ENCODE assay signal across 8 cellular contexts in genomic region chr9:114382951-114383865, GRCh38. TPM values are rescaled to one million over a fixed set of nuclear protein-coding genes. Genes with fewer than 3 reads are reported as not detected.
DNase-seq lines count a peak whose midpoint lies in the region; ATAC-seq and TF ChIP-seq lines count a peak whose summit lies in the region.

No MANE protein-coding gene starts in this region.

- H3K4me1 ChIP-seq in fibroblast of lung (ENCODE audit: control insufficient read depth, extremely low read depth, insufficient read depth, low read length): peaks cover 31% of the 10 kb centered on the region
- H3K4me1 ChIP-seq in vagina: peaks cover 70% of the 10 kb centered on the region

- H4K20me1 ChIP-seq in fibroblast of lung (ENCODE audit: control insufficient read depth, extremely low read depth, insufficient read depth, low read length): no peaks in the 10 kb centered on the region

- H3K36me3 ChIP-seq in fibroblast of lung (ENCODE audit: control insufficient read depth, insufficient read depth, low read length) (no peaks in the 10 kb centered on the region), vagina (peaks cover 0 to 16% of the 10 kb centered on the region in 2 donors)

- CTCF ChIA-PET in activated CD8-positive, alpha-beta memory T cell treated with anti-CD3 and anti-CD28 coated beads, Interleukin-2, amount 10 ng/mL, durations not matched to agents 7 days and 5 days (lab: Charles Lee): interaction anchor here (1.3 to 10.8 kb wide), 9 partner anchors 8 to 270 kb away, joined by 3 to 135 read pairs (median 11); partner anchors contain the start of gene WHRN

- H3K27ac Mint-ChIP-seq in activated CD8-positive, alpha-beta memory T cell treated with anti-CD3 and anti-CD28 coated beads, Interleukin-2, amount 10 ng/mL, durations not matched to agents 7 days and 5 days: peak overlapping the region; percentile 96

- peak overlapping the region in 1 of 4 experiments; percentile 1 for H3K4me3 ChIP-seq in fibroblast of lung (replicated peaks in 1 of 4; ENCODE audit: control extremely low read depth in 1 of 4, insufficient read depth in 1 of 4, low read depth in 3 of 4, low read length in 4 of 4)
- peak overlapping the region; percentile 12 to 37 for H3K4me3 ChIP-seq in vagina

- peak overlapping the region; percentile 100 for H3K4me3 Mint-ChIP-seq in activated CD8-positive, alpha-beta memory T cell treated with anti-CD3 and anti-CD28 coated beads, Interleukin-2, amount 10 ng/mL, durations not matched to agents 7 days and 5 days

- no peaks in the 10 kb centered on the region for H3K9me3 Mint-ChIP-seq in activated CD8-positive, alpha-beta memory T cell treated with anti-CD3 and anti-CD28 coated beads, Interleukin-2, amount 10 ng/mL, durations not matched to agents 7 days and 5 days (ENCODE audit: low read depth)

- no peaks in the 10 kb centered on the region for H3K27me3 ChIP-seq in fibroblast of lung (ENCODE audit: control insufficient read depth, insufficient read depth, low read length)
- no peaks in the 10 kb centered on the region for H3K27me3 ChIP-seq in vagina

- H3K4me2 ChIP-seq in fibroblast of lung (ENCODE audit: extremely low read depth, insufficient read depth, low read length): peak overlapping the region; percentile 48

- intact Hi-C loops in posterior vena cava (cut with DNase I) (loop anchor here in 1 of 2 donors (5.0 kb wide), 1 partner anchor 36 kb away; no protein-coding TSS in a partner anchor), vagina (cut with DNase I) (no loop called here)

- peak in 1 of 2 donors; percentile 27 for TF ChIP-seq CTCF in fibroblast of lung (conservative IDR thresholded peaks at IDR 0.05 in 1 of 2, IDR thresholded peaks at IDR 0.05 in 1 of 2; ENCODE audit: low read depth in 1 of 2, low read length in 2 of 2)
- peak in 1 of 3 experiments; percentile 11 for TF ChIP-seq CTCF in vagina (IDR thresholded peaks at IDR 0.05)

- peak; percentile 76 for DNase-seq in COLO829 (ENCODE audit: low spot score)
- DNase-seq in activated CD8-positive, alpha-beta memory T cell treated with anti-CD3 and anti-CD28 coated beads, Interleukin-2, amount 10 ng/mL, durations not matched to agents 7 days and 5 days: peak; percentile 75
- DNase-seq in fibroblast of lung (ENCODE audit: low read depth in 2 of 2): peak; percentile 27 to 76
- peak; percentile 76 for DNase-seq in posterior vena cava (ENCODE audit: low spot score)
- no peak for DNase-seq in vagina (ENCODE audit: extremely low spot score in 2 of 2)
- no peak for DNase-seq in putamen (ENCODE audit: low spot score)
- no peak for DNase-seq in erythroblast (lab: John Stamatoyannopoulos, UW)

- TF ChIP-seq POLR2A in vagina (IDR thresholded peaks at IDR 0.05) (no peak), erythroblast (IDR thresholded peaks at IDR 0.05; ENCODE audit: low read length) (no peak)

- no peaks in the 10 kb centered on the region for H3K27me3 Mint-ChIP-seq in activated CD8-positive, alpha-beta memory T cell treated with anti-CD3 and anti-CD28 coated beads, Interleukin-2, amount 10 ng/mL, durations not matched to agents 7 days and 5 days

- peaks cover 86% of the 10 kb centered on the region for H3K36me3 Mint-ChIP-seq in activated CD8-positive, alpha-beta memory T cell treated with anti-CD3 and anti-CD28 coated beads, Interleukin-2, amount 10 ng/mL, durations not matched to agents 7 days and 5 days

- H3K9ac ChIP-seq in fibroblast of lung (ENCODE audit: insufficient read depth, low read length): peak overlapping the region; percentile 48

- H3K9me3 ChIP-seq in fibroblast of lung (ENCODE audit: control insufficient read depth, insufficient read depth, low read depth, low read length) (no peaks in the 10 kb centered on the region), vagina (no peaks in the 10 kb centered on the region)

- peak; percentile 21 for ATAC-seq in HG03442 (IDR thresholded peaks at IDR 0.05; ENCODE audit: unreplicated experiment)
- ATAC-seq in activated CD8-positive, alpha-beta memory T cell treated with anti-CD3 and anti-CD28 coated beads, Interleukin-2, amount 10 ng/mL, durations not matched to agents 7 days and 5 days: no peak

- peaks cover 12% of the 10 kb centered on the region for H3K79me2 ChIP-seq in fibroblast of lung (ENCODE audit: control insufficient read depth, insufficient read depth, low read length)

- H3K27ac ChIP-seq in fibroblast of lung (ENCODE audit: insufficient read depth, low read length): peak overlapping the region; percentile 74
- H3K27ac ChIP-seq in vagina: peak overlapping the region; percentile 87

- peaks cover 52% of the 10 kb centered on the region for H3K4me1 Mint-ChIP-seq in activated CD8-positive, alpha-beta memory T cell treated with anti-CD3 and anti-CD28 coated beads, Interleukin-2, amount 10 ng/mL, durations not matched to agents 7 days and 5 days

- H2AFZ ChIP-seq in fibroblast of lung (ENCODE audit: low read length): peak overlapping the region; percentile 39

RNA-seq across cellular contexts. Expression of gene AKNA, which starts 4.6 kb away (rescaled TPM):
- total RNA-seq in activated CD8-positive, alpha-beta memory T cell treated with anti-CD3 and anti-CD28 coated beads, Interleukin-2, amount 10 ng/mL, durations not matched to agents 7 days and 5 days: 100 to 1,000 TPM; 432 to 500 TPM
- total RNA-seq in fibroblast of lung: 9.8 and 19.3 TPM in 2 replicates
- 3.7 and 5.6 TPM in 2 replicates for polyA plus RNA-seq in fibroblast of lung
- 4.2 and 7.2 TPM in 2 replicates for polyA plus RNA-seq in fibroblast of lung (2012)
- 12.6 and 17.4 TPM in 2 replicates for polyA minus RNA-seq in fibroblast of lung (ENCODE audit: low replicate concordance)
- 10 to 100 TPM; 23.8 to 32.4 TPM for total RNA-seq in posterior vena cava
- total RNA-seq in vagina: 55.0 TPM

RNA-seq across cellular contexts. Expression of gene ORM2, which starts 53.5 kb away (rescaled TPM):
- total RNA-seq in activated CD8-positive, alpha-beta memory T cell treated with anti-CD3 and anti-CD28 coated beads, Interleukin-2, amount 10 ng/mL, durations not matched to agents 7 days and 5 days: not detected
- total RNA-seq in fibroblast of lung: not detected in 2 replicates
- polyA plus RNA-seq in fibroblast of lung: not detected in 2 replicates
- polyA plus RNA-seq in fibroblast of lung (2012): not detected in 2 replicates
- polyA minus RNA-seq in fibroblast of lung (ENCODE audit: low replicate concordance): not detected in 2 replicates
- total RNA-seq in posterior vena cava: not detected
- total RNA-seq in vagina: not detected

Comparison
In these comparisons a context has a peak if more than half of its experiments do, and no peak if none do; other contexts are left out.
1. DNase-seq: peak in COLO829 (single experiment), activated CD8-positive, alpha-beta memory T cell treated with anti-CD3 and anti-CD28 coated beads, Interleukin-2, amount 10 ng/mL, durations not matched to agents 7 days and 5 days (single experiment), fibroblast of lung (2 of 2) and posterior vena cava (single experiment); none in vagina (0 of 2), putamen (single experiment) and erythroblast (0 of 2).